ENCODE assay signal across 1 cellular context in genomic region chr15:64151727-64152506, GRCh38.
TF ChIP-seq lines count a peak whose summit lies in the region.

TSS of gene SNX22 (plus strand) at chr15:64151731. CDS start at chr15:64151776, 45 bp downstream.

TF ChIP-seq in HEK293, 187 proteins besides CTCF, POLR2A, EP300 and RAD21 (continued from another document and continues in another):
- no peak for TF ChIP-seq ZNF362 (tag by site-specific recombination; IDR thresholded peaks at IDR 0.05)
- TF ChIP-seq ZBTB8A (tag by site-specific recombination; IDR thresholded peaks at IDR 0.05) = 0 out of 2 replicates have a peak, but pooled peaks have one; percentile 22
- no peak for TF ChIP-seq ZNF510 (tag by site-specific recombination; IDR thresholded peaks at IDR 0.05; ENCODE audit: insufficient replicate concordance)
- no peak for TF ChIP-seq ZNF701 (tag by site-specific recombination; IDR thresholded peaks at IDR 0.05)
- TF ChIP-seq ZSCAN5A (tag by site-specific recombination; IDR thresholded peaks at IDR 0.05) = 0 out of 2 replicates have a peak, but pooled peaks have one; percentile 32
- peak; percentile 80 for TF ChIP-seq ZNF777 (tag by site-specific recombination; IDR thresholded peaks at IDR 0.05; ENCODE audit: borderline replicate concordance)
- TF ChIP-seq ZNF621 (tag by site-specific recombination; IDR thresholded peaks at IDR 0.05) = no peak
- TF ChIP-seq ZNF10 (tag by site-specific recombination; IDR thresholded peaks at IDR 0.05) = no peak
- no peak for TF ChIP-seq ZSCAN18 (tag by site-specific recombination; IDR thresholded peaks at IDR 0.05)
- peak; percentile 88 for TF ChIP-seq ZBTB26 (tag by site-specific recombination; optimal IDR thresholded peaks at IDR 0.05)
- no peak for TF ChIP-seq ZNF677 (tag by site-specific recombination; IDR thresholded peaks at IDR 0.05)
- TF ChIP-seq ZBTB49 (tag by site-specific recombination; IDR thresholded peaks at IDR 0.05; ENCODE audit: low read depth) = no peak
- TF ChIP-seq ZNF114 (tag by site-specific recombination; IDR thresholded peaks at IDR 0.05) = no peak
- TF ChIP-seq ZNF521 (tag by site-specific recombination; IDR thresholded peaks at IDR 0.05) = no peak
- no peak for TF ChIP-seq ZNF280D (tag by site-specific recombination; IDR thresholded peaks at IDR 0.05)
- TF ChIP-seq ZNF112 (tag by site-specific recombination; IDR thresholded peaks at IDR 0.05) = no peak
- TF ChIP-seq ZNF239 (tag by site-specific recombination; IDR thresholded peaks at IDR 0.05) = no peak
- TF ChIP-seq KLF8 (tag by site-specific recombination; IDR thresholded peaks at IDR 0.05) = no peak; the same call in 1 of the 2 replicates
- no peak for TF ChIP-seq ZNF530 (tag by site-specific recombination; IDR thresholded peaks at IDR 0.05; ENCODE audit: low read depth)
- TF ChIP-seq ZNF785 (tag by site-specific recombination; IDR thresholded peaks at IDR 0.05) = no peak
- TF ChIP-seq HOXC10 (CRISPR knock-in tag; IDR thresholded peaks at IDR 0.05) = no peak
- TF ChIP-seq ZNF692 (tag by site-specific recombination; IDR thresholded peaks at IDR 0.05) = peak; percentile 73
- peak; percentile 85 for TF ChIP-seq ZBTB20 (tag by site-specific recombination; IDR thresholded peaks at IDR 0.05)
- 0 out of 2 replicates have a peak, but pooled peaks have one; percentile 63 for TF ChIP-seq GLIS2 (tag by site-specific recombination; IDR thresholded peaks at IDR 0.05)
- TF ChIP-seq FEZF1 (tag by site-specific recombination; IDR thresholded peaks at IDR 0.05) = no peak
- TF ChIP-seq ZNF473 (tag by site-specific recombination; IDR thresholded peaks at IDR 0.05) = no peak
- TF ChIP-seq ZNF174 (tag by site-specific recombination; IDR thresholded peaks at IDR 0.05) = no peak
- peak; percentile 87 for TF ChIP-seq EGR2 (tag by site-specific recombination; IDR thresholded peaks at IDR 0.05; ENCODE audit: low read depth)
- no peak for TF ChIP-seq TSHZ1 (tag by site-specific recombination; IDR thresholded peaks at IDR 0.05; ENCODE audit: borderline replicate concordance)
- no peak for TF ChIP-seq KLF1 (tag by site-specific recombination; IDR thresholded peaks at IDR 0.05)
- TF ChIP-seq PRDM6 (tag by site-specific recombination; IDR thresholded peaks at IDR 0.05) = no peak
- no peak for TF ChIP-seq ZNF2 (tag by site-specific recombination; IDR thresholded peaks at IDR 0.05)
- TF ChIP-seq ZNF48 (tag by site-specific recombination; IDR thresholded peaks at IDR 0.05) = no peak
- TF ChIP-seq PRDM10 (tag by site-specific recombination; IDR thresholded peaks at IDR 0.05) = no peak
- no peak for TF ChIP-seq ZNF23 (tag by site-specific recombination; IDR thresholded peaks at IDR 0.05; ENCODE audit: borderline replicate concordance)
